8 cellular contexts compared by ENCODE assay signal in genomic region chr4:38128478-38129451, GRCh38.
DNase-seq lines count a peak whose midpoint lies in the region; ATAC-seq and TF ChIP-seq lines count a peak whose summit lies in the region.

No MANE protein-coding gene starts in this region.

- intact Hi-C loops in upper lobe of right lung (cut with DNase I), result no loop called here

- H3K4me1 ChIP-seq in SJCRH30 (peaks cover 46% of the 10 kb centered on the region), upper lobe of right lung (peaks cover 12% of the 10 kb centered on the region)

- H3K9me3 ChIP-seq in SJCRH30 (replicated peaks) (no peaks in the 10 kb centered on the region), upper lobe of right lung (no peaks in the 10 kb centered on the region)

- ATAC-seq in GM18519 (IDR thresholded peaks at IDR 0.05; ENCODE audit: low FRiP score, unreplicated experiment), result peak; percentile 36
- peak; percentile 55 for ATAC-seq in HG02798 (IDR thresholded peaks at IDR 0.05; ENCODE audit: poor library complexity, unreplicated experiment)
- peak; percentile 18 for ATAC-seq in upper lobe of right lung

- 0 out of 2 replicates have a peak, but pooled peaks cover 2% of the 10 kb centered on the region for H3K36me3 ChIP-seq in SJCRH30
- peaks cover 14% of the 10 kb centered on the region for H3K36me3 ChIP-seq in upper lobe of right lung

- TF ChIP-seq CTCF in nephron (IDR thresholded peaks at IDR 0.05; ENCODE audit: unreplicated experiment in 3 of 3) (no peak), upper lobe of right lung (IDR thresholded peaks at IDR 0.05) (no peak)

- peaks cover 57% of the 10 kb centered on the region for H3K4me1 Mint-ChIP-seq in nephron

- H3K27ac Mint-ChIP-seq in nephron, result peak overlapping the region; percentile 93 to 98 (median 95)

- no peaks in the 10 kb centered on the region for H3K27me3 Mint-ChIP-seq in nephron (ENCODE audit: low read depth)

- H3K4me3 Mint-ChIP-seq in nephron, result no peak overlapping the region

- H3K9me3 Mint-ChIP-seq in nephron, result no peaks in the 10 kb centered on the region

- peak overlapping the region; percentile 2; the same call in 1 of the 2 replicates for H3K4me3 ChIP-seq in SJCRH30
- no peak overlapping the region for H3K4me3 ChIP-seq in upper lobe of right lung

- DNase-seq in SJCRH30 (peak; percentile 94 to 97), upper lobe of right lung (no peak), NCI-H1092 treated with DMSO at 0.1 percent for 48 hours (lab: John Stamatoyannopoulos, UW) (no peak), NCI-H1105 (lab: John Stamatoyannopoulos, UW) (no peak)
- DNase-seq in activated naive CD8-positive, alpha-beta T cell treated with anti-CD3 and anti-CD28 coated beads, Interleukin-2, amount 50 U/mL, for 16 hours (ENCODE audit: low read depth, low spot score), result peak; percentile 50

- H3K27me3 ChIP-seq in SJCRH30 (no peaks in the 10 kb centered on the region), upper lobe of right lung (no peaks in the 10 kb centered on the region)

- peak overlapping the region; percentile 90 for H3K27ac ChIP-seq in SJCRH30
- H3K27ac ChIP-seq in upper lobe of right lung, result no peak overlapping the region

- peaks cover 34% of the 10 kb centered on the region for H3K36me3 Mint-ChIP-seq in nephron (ENCODE audit: low read depth)

Comparison
In these comparisons a context has a peak if more than half of its experiments do, and no peak if none do; other contexts are left out.
1. DNase-seq: peak in SJCRH30 (2 of 2) and activated naive CD8-positive, alpha-beta T cell treated with anti-CD3 and anti-CD28 coated beads, Interleukin-2, amount 50 U/mL, for 16 hours (single experiment); none in upper lobe of right lung (single experiment), NCI-H1092 treated with DMSO at 0.1 percent for 48 hours (single experiment) and NCI-H1105 (single experiment).
2. Peak in every context shown above with its lines, with median percentiles within 50 percentile points of each other: ATAC-seq.